Comparison of ENCODE assay signal across 13 cellular contexts in the genomic region with DNA sequence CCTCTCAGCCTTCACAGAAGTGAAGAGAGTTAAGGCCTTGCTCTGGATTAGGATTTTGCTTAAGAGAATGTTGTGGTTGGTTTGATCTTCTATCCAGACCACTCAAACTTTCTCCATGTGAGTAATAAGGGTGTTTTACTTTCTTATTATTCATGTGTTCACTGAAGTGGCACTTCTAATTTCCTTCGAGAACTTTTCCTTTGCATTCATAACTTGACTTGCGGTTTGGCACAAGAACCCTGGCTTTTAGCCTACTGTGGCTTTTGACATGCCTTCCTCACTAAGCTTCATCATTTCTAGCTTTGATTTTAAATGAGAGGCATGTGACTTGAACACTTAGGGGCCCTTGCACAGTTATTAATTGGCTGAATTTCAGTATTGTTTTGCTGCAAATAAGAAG.
"Had no signal": no experiment of that assay in that cellular context is flagged by ENCODE, and none has a peak within 500 bp of the region (broad histone marks: within the 10 kb centered on the region; RNA-seq: fewer than 3 reads in every experiment).

No MANE protein-coding gene starts in this region.

- ATAC-seq: foreskin keratinocyte; heart left ventricle; stimulated activated memory B cell treated with anti-CD40 and anti-IgM and Interleukin-4, amounts not matched to agents 10 μg/mL and 1 μg/mL and 100 μg/mL, for 72 hours had no signal

- H3K4me3 ChIP-seq: cardiac muscle cell, esophagus squamous epithelium, heart left ventricle, ovary had no signal

- H3K9me3 ChIP-seq: esophagus squamous epithelium, ovary had no signal

- H3K27ac ChIP-seq: cardiac muscle cell, esophagus squamous epithelium, foreskin keratinocyte, heart left ventricle, ovary had no signal

- H3K27me3 ChIP-seq: cardiac muscle cell, esophagus squamous epithelium, foreskin keratinocyte, heart left ventricle, ovary had no signal

- DNase-seq: activated gamma-delta T cell; activated T-cell treated with anti-CD3 and anti-CD28 coated beads, Interleukin-2, amount 50 U/mL, for 24 hours; amygdala; esophagus squamous epithelium; foreskin keratinocyte; heart left ventricle; ovary; retina; small intestine; substantia nigra; trophoblast cell had no signal

- H3K4me1 ChIP-seq: esophagus squamous epithelium, foreskin keratinocyte, heart left ventricle had no signal

- H3K36me3 ChIP-seq: cardiac muscle cell, esophagus squamous epithelium, heart left ventricle, ovary had no signal
